In the genomic region with DNA sequence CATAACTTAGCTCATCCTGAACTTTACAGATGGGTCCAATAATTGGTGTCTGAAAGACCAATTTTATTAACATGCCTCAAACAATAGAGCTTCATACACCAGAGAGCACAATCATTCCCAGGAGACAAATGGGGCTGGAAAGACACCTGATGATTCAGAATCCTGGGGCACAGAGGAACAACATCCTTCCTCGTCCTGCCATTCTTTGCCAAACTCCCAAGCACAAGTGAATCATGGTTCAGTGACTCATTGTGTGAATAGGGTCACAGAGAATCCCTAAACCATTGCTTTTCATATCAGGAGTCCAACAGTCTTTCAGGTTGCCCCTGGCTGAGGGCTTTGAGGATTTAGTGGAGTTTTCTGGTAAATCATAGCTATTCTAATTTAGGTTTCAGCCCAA, we compare ENCODE assay signal across 16 cellular contexts.
DNase-seq lines count a peak whose midpoint lies in the region; ATAC-seq and TF ChIP-seq lines count a peak whose summit lies in the region.
"Had no signal": no experiment of that assay in that cellular context is flagged by ENCODE, and none has a peak within 500 bp of the region (broad histone marks: within the 10 kb centered on the region; RNA-seq: fewer than 3 reads in every experiment).

No MANE protein-coding gene starts in this region.

- TF ChIP-seq CTCF in astrocyte of the cerebellum (IDR thresholded peaks at IDR 0.05; ENCODE audit: low read depth, low read length, missing control alignments) = no peak

- no peak overlapping the region for H3K4me3 ChIP-seq in astrocyte of the cerebellum (ENCODE audit: low read depth, low read length)
- H3K4me3 ChIP-seq: dorsolateral prefrontal cortex, SJSA1 had no signal

- intact Hi-C loops in posterior vena cava (cut with DNase I) = no loop called here

- in situ Hi-C loops in astrocyte of the cerebellum (cut with HindIII; ENCODE audit: low sequenced_read_pairs) = no loop called here

- no peak for ATAC-seq in GM21381 (IDR thresholded peaks at IDR 0.05; ENCODE audit: unreplicated experiment)
- ATAC-seq: activated naive CD4-positive, alpha-beta T cell treated with anti-CD3 and anti-CD28 coated beads, Interleukin-2, amount 50 U/mL, for 72 hours had no signal

- DNase-seq in A172 (ENCODE audit: low spot score) (peak; percentile 18), HS-5 (ENCODE audit: low read depth) (peak; percentile 72), astrocyte of the cerebellum (ENCODE audit: low read depth) (peak; percentile 24), foreskin melanocyte (peak; percentile 19), NCI-H2107 treated with DMSO at 0.1 percent for 48 hours (lab: John Stamatoyannopoulos, UW; ENCODE audit: unreplicated experiment) (no peak), SHP77 (lab: John Stamatoyannopoulos, UW) (no peak), posterior vena cava (ENCODE audit: low spot score) (no peak)
- DNase-seq: DMS79; dorsolateral prefrontal cortex; hippocampal formation; NCI-H1694 treated with DMSO at 0.1 percent for 48 hours; NCI-H774; stimulated activated CD8-positive, alpha-beta memory T cell treated with anti-CD3 and anti-CD28 coated beads, Interleukin-4, amount 100 ng/mL, for 48 hours had no signal

Comparison
In these comparisons a context has a peak if more than half of its experiments do, and no peak if none do; other contexts are left out.
1. DNase-seq: peak in A172 (single experiment), HS-5 (single experiment), astrocyte of the cerebellum (single experiment) and foreskin melanocyte (single experiment); none in NCI-H2107 treated with DMSO at 0.1 percent for 48 hours (single experiment), SHP77 (0 of 2) and posterior vena cava (single experiment).